27 cellular contexts compared by ENCODE assay signal in genomic region chr20:47063407-47063806, GRCh38.
A peak's percentile ranks its signal among the peaks of the same experiment; 100 is the strongest.
DNase-seq lines count a peak whose midpoint lies in the region; TF ChIP-seq lines count a peak whose summit lies in the region.
"Had no signal": no experiment of that assay in that cellular context is flagged by ENCODE, and none has a peak within 500 bp of the region (broad histone marks: within the 10 kb centered on the region; RNA-seq: fewer than 3 reads in every experiment).

No MANE protein-coding gene starts in this region.

- H3K27me3 ChIP-seq in left ventricle myocardium inferior (ENCODE audit: low read depth) (peaks cover 2% of the 10 kb centered on the region), right atrium auricular region (no peaks in the 10 kb centered on the region), WERI-Rb-1 (ENCODE audit: insufficient read depth, low read depth, severe bottlenecking) (no peaks in the 10 kb centered on the region)
- H3K27me3 ChIP-seq: BLaER1 treated with 17β-estradiol and CSF1 and Interleukin-3, amounts not matched to agents 10 nM and 100 nM; sigmoid colon; upper lobe of right lung had no signal

- H3K27ac Mint-ChIP-seq in nephron: peak overlapping the region; percentile 26 to 74 (median 32)
- H3K27ac Mint-ChIP-seq: activated CD4-positive, alpha-beta T cell treated with anti-CD3 and anti-CD28 coated beads for 36 hours; activated naive CD8-positive, alpha-beta T cell treated with anti-CD3 and anti-CD28 coated beads, Interleukin-2, amount 50 U/mL, for 24 hours; H9; T-helper 1 cell treated with Interleukin-12 subunit alpha and Interleukin-12 subunit beta and Interleukin-4 antibody, amounts not matched to agents 30 μg/mL and 1 μg/mL, for 36 hours had no signal

- H3K36me3 ChIP-seq in left ventricle myocardium inferior (no peaks in the 10 kb centered on the region), right atrium auricular region (no peaks in the 10 kb centered on the region), WERI-Rb-1 (peaks cover 90% of the 10 kb centered on the region)
- H3K36me3 ChIP-seq: BLaER1 treated with 17β-estradiol and CSF1 and Interleukin-3, amounts not matched to agents 10 nM and 100 nM; sigmoid colon; upper lobe of right lung had no signal

- H3K27ac ChIP-seq in left ventricle myocardium inferior (replicated peaks): peak overlapping the region; percentile 40
- no peak overlapping the region for H3K27ac ChIP-seq in right atrium auricular region
- H3K27ac ChIP-seq in WERI-Rb-1: no peak overlapping the region
- H3K27ac ChIP-seq: BLaER1 treated with 17β-estradiol and CSF1 and Interleukin-3, amounts not matched to agents 10 nM and 100 nM; sigmoid colon; upper lobe of right lung had no signal

- H3K4me1 ChIP-seq in left ventricle myocardium inferior: peaks cover 3% of the 10 kb centered on the region
- no peaks in the 10 kb centered on the region for H3K4me1 ChIP-seq in right atrium auricular region
- H3K4me1 ChIP-seq: Caco-2, sigmoid colon, upper lobe of right lung had no signal

- H3K4me1 Mint-ChIP-seq in nephron: peaks cover 37% of the 10 kb centered on the region
- H3K4me1 Mint-ChIP-seq: activated CD4-positive, alpha-beta T cell treated with anti-CD3 and anti-CD28 coated beads for 36 hours; activated naive CD8-positive, alpha-beta T cell treated with anti-CD3 and anti-CD28 coated beads, Interleukin-2, amount 50 U/mL, for 24 hours had no signal

- TF ChIP-seq CTCF in left ventricle myocardium inferior (IDR thresholded peaks at IDR 0.05; ENCODE audit: borderline replicate concordance): no peak
- no peak for TF ChIP-seq CTCF in right atrium auricular region (IDR thresholded peaks at IDR 0.05)
- TF ChIP-seq CTCF in choroid plexus epithelial cell (conservative IDR thresholded peaks at IDR 0.05; ENCODE audit: low read depth, low read length): no peak
- no peak for TF ChIP-seq CTCF in nephron (IDR thresholded peaks at IDR 0.05; ENCODE audit: unreplicated experiment in 3 of 3)
- no peak for TF ChIP-seq CTCF in WERI-Rb-1 (IDR thresholded peaks at IDR 0.05; ENCODE audit: low read depth, low read length)

- H3K9me3 ChIP-seq in left ventricle myocardium inferior (replicated peaks) (peaks cover 23% of the 10 kb centered on the region), right atrium auricular region (peaks cover 5 to 21% of the 10 kb centered on the region in 2 donors), WERI-Rb-1 (ENCODE audit: severe bottlenecking) (no peaks in the 10 kb centered on the region)

- peaks cover 32% of the 10 kb centered on the region for H3K36me3 Mint-ChIP-seq in nephron (ENCODE audit: low read depth)

- no peak overlapping the region for H3K4me3 Mint-ChIP-seq in nephron
- H3K4me3 Mint-ChIP-seq: activated CD4-positive, alpha-beta T cell treated with anti-CD3 and anti-CD28 coated beads for 36 hours; activated naive CD8-positive, alpha-beta T cell treated with anti-CD3 and anti-CD28 coated beads, Interleukin-2, amount 50 U/mL, for 24 hours; H9; T-helper 1 cell treated with Interleukin-12 subunit alpha and Interleukin-12 subunit beta and Interleukin-4 antibody, amounts not matched to agents 30 μg/mL and 1 μg/mL, for 36 hours had no signal

- H3K9me3 Mint-ChIP-seq in nephron: peaks cover 36% of the 10 kb centered on the region

- H3K4me3 ChIP-seq in left ventricle myocardium inferior (no peak overlapping the region), right atrium auricular region (no peak overlapping the region), choroid plexus epithelial cell (ENCODE audit: low read depth, low read length) (no peak overlapping the region), WERI-Rb-1 (ENCODE audit: low read depth, low read length) (no peak overlapping the region)
- H3K4me3 ChIP-seq: BLaER1 treated with 17β-estradiol and CSF1 and Interleukin-3, amounts not matched to agents 10 nM and 100 nM; sigmoid colon; upper lobe of right lung had no signal

- DNase-seq in left ventricle myocardium inferior: no peak
- no peak for DNase-seq in right atrium auricular region (ENCODE audit: low spot score)
- peak; percentile 9 for DNase-seq in choroid plexus epithelial cell (ENCODE audit: low read depth)
- DNase-seq in NCI-H345 (lab: John Stamatoyannopoulos, UW): no peak
- DNase-seq in stimulated activated CD4-positive, alpha-beta T cell treated with anti-CD3 and anti-CD28 coated beads, Interleukin-4, amount 100 ng/mL, for 24 hours: no peak
- DNase-seq in WERI-Rb-1: no peak
- DNase-seq: ACHN; activated CD4-positive, alpha-beta T cell treated with anti-CD3 and anti-CD28 coated beads for 36 hours; activated CD8-positive, alpha-beta memory T cell treated with anti-CD3 and anti-CD28 coated beads for 24 hours; activated gamma-delta T cell; activated naive CD8-positive, alpha-beta T cell treated with anti-CD3 and anti-CD28 coated beads, Interleukin-2, amount 50 U/mL, for 24 hours; activated T-cell treated with anti-CD3 and anti-CD28 coated beads, Interleukin-2, amount 50 U/mL, for 1 hour; effector CD4-positive, alpha-beta T cell; EL; erythroblast; foreskin melanocyte; H9; hypothalamus; midbrain; NCI-H187; posterior cingulate gyrus; sigmoid colon; upper lobe of right lung had no signal

- peaks cover 4% of the 10 kb centered on the region for H3K27me3 Mint-ChIP-seq in nephron (ENCODE audit: low read depth)

- intact Hi-C loops in left ventricle myocardium inferior (cut with micrococcal nuclease): no loop called here
